ENCODE assay signal across 14 cellular contexts in genomic region chr9:36161187-36161586, GRCh38. TPM values are rescaled to one million over a fixed set of nuclear protein-coding genes. Genes with fewer than 3 reads are reported as not detected.
DNase-seq lines count a peak whose midpoint lies in the region; ATAC-seq and TF ChIP-seq lines count a peak whose summit lies in the region.
"Had no signal": no experiment of that assay in that cellular context is flagged by ENCODE, and none has a peak within 500 bp of the region (broad histone marks: within the 10 kb centered on the region; RNA-seq: fewer than 3 reads in every experiment).

No MANE protein-coding gene starts in this region.

- H3K27ac ChIP-seq in CD8-positive, alpha-beta memory T cell (ENCODE audit: low read depth, low read length): no peak overlapping the region

- peaks cover 11 to 19% (median 14%) of the 10 kb centered on the region in 3 donors for H3K4me1 Mint-ChIP-seq in CD8-positive, alpha-beta memory T cell
- H3K4me1 Mint-ChIP-seq in WTC11: peaks cover 49% of the 10 kb centered on the region
- H3K4me1 Mint-ChIP-seq: memory B cell had no signal

- H3K27me3 Mint-ChIP-seq in CD8-positive, alpha-beta memory T cell: peaks cover 0 to 2% of the 10 kb centered on the region in 2 donors
- 0 out of 2 replicates have a peak, but pooled peaks cover 5% of the 10 kb centered on the region for H3K27me3 Mint-ChIP-seq in WTC11 (ENCODE audit: low read depth)
- H3K27me3 Mint-ChIP-seq: activated B cell treated with CpG ODN at 0.5 μM for 24 hours, memory B cell had no signal

- H3K4me3 ChIP-seq in CD8-positive, alpha-beta memory T cell (ENCODE audit: low read length): no peak overlapping the region
- H3K4me3 ChIP-seq in fibroblast of the aortic adventitia (ENCODE audit: low read depth, low read length) (no peak overlapping the region), skeletal muscle satellite cell (ENCODE audit: low read length) (no peak overlapping the region)

- H3K9me3 Mint-ChIP-seq in CD8-positive, alpha-beta memory T cell: no peaks in the 10 kb centered on the region
- peaks cover 13% of the 10 kb centered on the region for H3K9me3 Mint-ChIP-seq in WTC11
- H3K9me3 Mint-ChIP-seq: activated B cell treated with CpG ODN at 0.5 μM for 24 hours, memory B cell had no signal

- TF ChIP-seq CTCF in WTC11 (IDR thresholded peaks at IDR 0.05) (no peak), fibroblast of the aortic adventitia (IDR thresholded peaks at IDR 0.05; ENCODE audit: insufficient read depth, low read length) (no peak)

- peaks cover 9 to 46% (median 20%) of the 10 kb centered on the region in 3 donors for H3K36me3 Mint-ChIP-seq in CD8-positive, alpha-beta memory T cell
- peaks cover 13% of the 10 kb centered on the region for H3K36me3 Mint-ChIP-seq in WTC11

- no peaks in the 10 kb centered on the region for H3K36me3 ChIP-seq in CD8-positive, alpha-beta memory T cell (ENCODE audit: insufficient read depth, low read length)
- H3K36me3 ChIP-seq in skeletal muscle satellite cell (ENCODE audit: insufficient read depth, low read length): peaks cover 12% of the 10 kb centered on the region

- H3K27ac Mint-ChIP-seq in CD8-positive, alpha-beta memory T cell: peak overlapping the region in 7 of 8 donors; percentile 14 to 92 (median 80)
- H3K27ac Mint-ChIP-seq in WTC11: peak overlapping the region; percentile 60; the same call in 1 of the 2 replicates
- H3K27ac Mint-ChIP-seq: activated B cell treated with CpG ODN at 0.5 μM for 24 hours, memory B cell had no signal

- H3K4me2 ChIP-seq in skeletal muscle satellite cell (ENCODE audit: low read length): peak overlapping the region; percentile 16

- POLR2A ChIA-PET in CD8-positive, alpha-beta memory T cell (lab: Charles Lee): no interaction called here
- POLR2A ChIA-PET in WTC11 (lab: Charles Lee): interaction anchor here (0.7 kb wide), 2 partner anchors 154 to 433 kb away, joined by 3 to 4 read pairs; no protein-coding TSS in a partner anchor

- H3K9ac ChIP-seq in skeletal muscle satellite cell (ENCODE audit: low read depth, low read length): peak overlapping the region; percentile 17

- DNase-seq in CD8-positive, alpha-beta memory T cell: no peak
- DNase-seq in WTC11 (ENCODE audit: low spot score): no peak
- peak; percentile 66 for DNase-seq in fibroblast of the aortic adventitia (ENCODE audit: low read depth)
- no peak for DNase-seq in activated CD4-positive, CD25-positive, alpha-beta regulatory T cell treated with anti-CD3 and anti-CD28 coated beads, Interleukin-2, amount 50 U/mL, for 72 hours
- DNase-seq in OCI-M1 (lab: John Stamatoyannopoulos, UW): no peak
- no peak for DNase-seq in putamen (ENCODE audit: low spot score)
- no peak for DNase-seq in islet precursor cell
- DNase-seq: activated B cell treated with CpG ODN at 0.5 μM for 24 hours; activated T-cell treated with anti-CD3 and anti-CD28 coated beads, Interleukin-2, amount 50 U/mL, for 1 hour; effector CD8-positive, alpha-beta T cell; MM.1S; NCI-H2107 had no signal

- no peak for ATAC-seq in WTC11

- no peaks in the 10 kb centered on the region for H3K27me3 ChIP-seq in CD8-positive, alpha-beta memory T cell (ENCODE audit: insufficient read depth, low read length, poor library complexity, severe bottlenecking)
- H3K27me3 ChIP-seq in skeletal muscle satellite cell (ENCODE audit: control insufficient read depth, insufficient read depth, low read length): no peaks in the 10 kb centered on the region

- no peak overlapping the region for H3K4me3 Mint-ChIP-seq in CD8-positive, alpha-beta memory T cell
- no peak overlapping the region for H3K4me3 Mint-ChIP-seq in WTC11
- H3K4me3 Mint-ChIP-seq: activated B cell treated with CpG ODN at 0.5 μM for 24 hours, memory B cell had no signal

- no peaks in the 10 kb centered on the region for H3K9me3 ChIP-seq in CD8-positive, alpha-beta memory T cell (ENCODE audit: low read length)
- H3K9me3 ChIP-seq in skeletal muscle satellite cell (replicated peaks; ENCODE audit: low read length): no peaks in the 10 kb centered on the region

- CTCF ChIA-PET in CD8-positive, alpha-beta memory T cell (lab: Charles Lee): interaction anchor here (1.0 to 1.3 kb wide), 2 partner anchors 10 to 58 kb away, joined by 3 to 4 read pairs; no protein-coding TSS in a partner anchor
- CTCF ChIA-PET in WTC11 (lab: Charles Lee): no interaction called here

- H3K4me1 ChIP-seq in CD8-positive, alpha-beta memory T cell (ENCODE audit: insufficient read depth, low read length): no peaks in the 10 kb centered on the region
- peaks cover 77% of the 10 kb centered on the region for H3K4me1 ChIP-seq in skeletal muscle satellite cell (ENCODE audit: control insufficient read depth, insufficient read depth, low read length)

TF ChIP-seq in WTC11, 78 proteins besides CTCF, POLR2A, EP300 and RAD21 (continues in another document):
- TF ChIP-seq SMAD4 (CRISPR knock-in tag; IDR thresholded peaks at IDR 0.05): no peak
- no peak for TF ChIP-seq ZNF416 (CRISPR knock-in tag; IDR thresholded peaks at IDR 0.05)
- TF ChIP-seq, protein P1, sequence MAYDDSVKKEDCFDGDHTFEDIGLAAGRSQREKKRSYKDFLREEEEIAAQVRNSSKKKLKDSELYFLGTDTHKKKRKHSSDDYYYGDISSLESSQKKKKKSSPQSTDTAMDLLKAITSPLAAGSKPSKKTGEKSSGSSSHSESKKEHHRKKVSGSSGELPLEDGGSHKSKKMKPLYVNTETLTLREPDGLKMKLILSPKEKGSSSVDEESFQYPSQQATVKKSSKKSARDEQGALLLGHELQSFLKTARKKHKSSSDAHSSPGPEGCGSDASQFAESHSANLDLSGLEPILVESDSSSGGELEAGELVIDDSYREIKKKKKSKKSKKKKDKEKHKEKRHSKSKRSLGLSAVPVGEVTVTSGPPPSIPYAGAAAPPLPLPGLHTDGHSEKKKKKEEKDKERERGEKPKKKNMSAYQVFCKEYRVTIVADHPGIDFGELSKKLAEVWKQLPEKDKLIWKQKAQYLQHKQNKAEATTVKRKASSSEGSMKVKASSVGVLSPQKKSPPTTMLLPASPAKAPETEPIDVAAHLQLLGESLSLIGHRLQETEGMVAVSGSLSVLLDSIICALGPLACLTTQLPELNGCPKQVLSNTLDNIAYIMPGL (CRISPR knock-in tag; IDR thresholded peaks at IDR 0.05): no peak
- TF ChIP-seq GTF2I (CRISPR knock-in tag; conservative IDR thresholded peaks at IDR 0.05): no peak
- TF ChIP-seq ESRRA (CRISPR knock-in tag; IDR thresholded peaks at IDR 0.05; ENCODE audit: borderline replicate concordance): no peak
- TF ChIP-seq, protein P2, sequence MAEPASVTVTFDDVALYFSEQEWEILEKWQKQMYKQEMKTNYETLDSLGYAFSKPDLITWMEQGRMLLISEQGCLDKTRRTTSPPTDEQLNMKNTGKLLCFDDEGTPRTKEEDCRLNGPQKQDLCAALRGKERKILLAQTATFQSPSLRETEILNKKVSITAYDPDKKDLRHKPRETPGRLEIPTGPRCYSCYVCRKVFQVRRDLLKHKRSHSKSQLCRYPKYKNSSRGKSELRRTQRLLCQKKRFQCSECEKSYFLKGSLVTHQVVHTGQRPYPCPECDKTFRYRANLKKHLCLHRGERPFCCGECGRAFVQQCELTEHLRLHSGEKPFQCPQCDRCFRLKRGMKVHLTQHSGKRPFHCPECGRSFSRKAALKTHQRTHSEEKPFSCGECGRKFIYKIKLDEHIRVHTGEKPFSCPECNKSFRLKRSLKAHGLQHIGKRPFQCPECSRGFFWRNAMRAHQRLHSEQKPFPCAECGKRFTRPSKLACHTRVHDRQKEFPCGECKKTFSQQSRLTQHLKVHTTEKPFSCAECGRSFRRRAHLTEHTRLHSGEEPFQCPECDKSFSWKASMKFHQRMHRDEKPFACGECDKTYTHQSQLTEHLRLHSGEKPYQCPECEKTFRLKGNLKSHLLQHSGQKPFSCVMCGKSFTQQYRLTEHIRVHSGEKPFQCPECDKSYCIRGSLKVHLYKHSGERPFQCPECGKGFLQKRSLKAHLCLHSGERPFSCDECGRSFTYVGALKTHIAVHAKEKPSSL (CRISPR knock-in tag; conservative IDR thresholded peaks at IDR 0.05): no peak
- TF ChIP-seq AR (CRISPR knock-in tag; IDR thresholded peaks at IDR 0.05): no peak

RNA-seq across cellular contexts. Expression of gene CCIN, which starts 8.0 kb away (rescaled TPM):
- total RNA-seq in CD8-positive, alpha-beta memory T cell: not detected
- polyA plus RNA-seq in CD8-positive, alpha-beta memory T cell: 0.14 TPM
- total RNA-seq in WTC11 (2021): 0.16 to 0.48 TPM (median 0.20 TPM) in 3 replicates
- total RNA-seq in fibroblast of the aortic adventitia (ENCODE audit: low replicate concordance): 0.25 and 2.6 TPM in 2 replicates
- total RNA-seq in skeletal muscle satellite cell (2012; rRNA removed): 0.25 and 1.1 TPM in 2 replicates
- total RNA-seq: activated B cell treated with CpG ODN at 0.5 μM for 24 hours had no signal

RNA-seq across cellular contexts. Expression of gene GLIPR2, which starts 24.7 kb away (rescaled TPM):
- total RNA-seq in CD8-positive, alpha-beta memory T cell: 10 to 100 TPM; 17.1 to 17.5 TPM
- 139 TPM for polyA plus RNA-seq in CD8-positive, alpha-beta memory T cell
- total RNA-seq in WTC11 (2021): 3.7 to 6.3 TPM (median 5.3 TPM) in 3 replicates
- 24.3 and 36.6 TPM in 2 replicates for total RNA-seq in fibroblast of the aortic adventitia (ENCODE audit: low replicate concordance)
- 15.2 and 37.6 TPM in 2 replicates for total RNA-seq in skeletal muscle satellite cell (2012; rRNA removed)

RNA-seq across cellular contexts. Expression of gene CLTA, which starts 29.5 kb away (rescaled TPM):
- 100 to 1,000 TPM; 185 to 186 TPM for total RNA-seq in CD8-positive, alpha-beta memory T cell
- polyA plus RNA-seq in CD8-positive, alpha-beta memory T cell: 77.6 TPM
- 213 to 220 TPM (median 220 TPM) in 3 replicates for total RNA-seq in WTC11 (2021)
- 239 and 451 TPM in 2 replicates for total RNA-seq in fibroblast of the aortic adventitia (ENCODE audit: low replicate concordance)
- 248 and 256 TPM in 2 replicates for total RNA-seq in skeletal muscle satellite cell (2012; rRNA removed)
